Comparison of ENCODE assay signal across 20 cellular contexts in genomic region chr10:76961841-76962240, GRCh38.
"Had no signal": no experiment of that assay in that cellular context is flagged by ENCODE, and none has a peak within 500 bp of the region (broad histone marks: within the 10 kb centered on the region; RNA-seq: fewer than 3 reads in every experiment).

No MANE protein-coding gene starts in this region.

- H3K27me3 ChIP-seq: breast epithelium, colonic mucosa, esophagus muscularis mucosa, left lung, upper lobe of left lung had no signal

- DNase-seq: activated CD4-positive, alpha-beta T cell treated with anti-CD3 and anti-CD28 coated beads, Interleukin-2, amount 50 U/mL, for 4 hours; activated naive CD4-positive, alpha-beta T cell treated with Interleukin-2 at 50 U/mL for 16 hours; activated naive CD8-positive, alpha-beta T cell treated with anti-CD3 and anti-CD28 coated beads for 36 hours; activated T-cell treated with anti-CD3 and anti-CD28 coated beads, Interleukin-2, amount 50 U/mL, for 48 hours; amniotic stem cell; colonic mucosa; hippocampal formation; kidney glomerular epithelial cell; left lung; naive thymus-derived CD8-positive, alpha-beta T cell; stimulated activated CD4-positive, alpha-beta T cell treated with anti-CD3 and anti-CD28 coated beads, Interleukin-4, amount 100 ng/mL, for 24 hours; stimulated activated naive CD8-positive, alpha-beta T cell treated with anti-CD3 and anti-CD28 coated beads, Interleukin-15, Interleukin-2, amounts not matched to agents 100 U/mL and 50 U/mL, for 24 hours; T-helper 9 cell; upper lobe of left lung had no signal

- H3K9me3 ChIP-seq: colonic mucosa, esophagus muscularis mucosa, left lung, upper lobe of left lung had no signal

- H3K4me1 ChIP-seq: breast epithelium, colonic mucosa, esophagus muscularis mucosa, left lung, upper lobe of left lung had no signal

- H3K36me3 Mint-ChIP-seq: activated naive CD8-positive, alpha-beta T cell treated with anti-CD3 and anti-CD28 coated beads for 36 hours; naive thymus-derived CD8-positive, alpha-beta T cell had no signal

- H3K27ac ChIP-seq: breast epithelium, colonic mucosa, esophagus muscularis mucosa, left lung, upper lobe of left lung had no signal

- H3K27ac Mint-ChIP-seq: activated naive CD8-positive, alpha-beta T cell treated with anti-CD3 and anti-CD28 coated beads for 36 hours; naive thymus-derived CD8-positive, alpha-beta T cell; progenitor cell of endocrine pancreas; WTC11 had no signal

- H3K4me1 Mint-ChIP-seq: activated naive CD8-positive, alpha-beta T cell treated with anti-CD3 and anti-CD28 coated beads for 36 hours; central memory CD8-positive, alpha-beta T cell; WTC11 had no signal

- H3K36me3 ChIP-seq: breast epithelium, colonic mucosa, left lung, upper lobe of left lung had no signal

- H3K4me3 ChIP-seq: breast epithelium, colonic mucosa, esophagus muscularis mucosa, left lung, lung, upper lobe of left lung had no signal

- H3K4me3 Mint-ChIP-seq: activated naive CD8-positive, alpha-beta T cell treated with anti-CD3 and anti-CD28 coated beads for 36 hours; central memory CD8-positive, alpha-beta T cell; naive thymus-derived CD8-positive, alpha-beta T cell; WTC11 had no signal

- H3K9me3 Mint-ChIP-seq: activated naive CD8-positive, alpha-beta T cell treated with anti-CD3 and anti-CD28 coated beads for 36 hours had no signal

- H3K27me3 Mint-ChIP-seq: progenitor cell of endocrine pancreas had no signal
